Comparison of ENCODE assay signal across 8 cellular contexts in genomic region chr9:34454571-34455065, GRCh38. TPM values are rescaled to one million over a fixed set of nuclear protein-coding genes. Genes with fewer than 3 reads are reported as not detected.
DNase-seq lines count a peak whose midpoint lies in the region; TF ChIP-seq lines count a peak whose summit lies in the region.
"Had no signal": no experiment of that assay in that cellular context is flagged by ENCODE, and none has a peak within 500 bp of the region (broad histone marks: within the 10 kb centered on the region; RNA-seq: fewer than 3 reads in every experiment).

No MANE protein-coding gene starts in this region.

- peak; percentile 53 for DNase-seq in AG20443 (ENCODE audit: low spot score)
- peak; percentile 51 for DNase-seq in GM04503 (ENCODE audit: low read depth)
- peak; percentile 75 for DNase-seq in SK-MEL-5 (ENCODE audit: low read depth, low spot score)
- peak; percentile 80 for DNase-seq in iris pigment epithelial cell (ENCODE audit: low read depth)
- no peak for DNase-seq in NCI-H2029 (lab: John Stamatoyannopoulos, UW)
- no peak for DNase-seq in NCI-H187 treated with DMSO at 0.1 percent for 48 hours (lab: John Stamatoyannopoulos, UW)
- DNase-seq in Peyer's patch = no peak

- no peak for TF ChIP-seq POLR2A in Peyer's patch (IDR thresholded peaks at IDR 0.05)

- TF ChIP-seq CTCF in Peyer's patch (IDR thresholded peaks at IDR 0.05) = no peak

- H3K27ac ChIP-seq in Peyer's patch = no peak overlapping the region
- H3K27ac ChIP-seq: epithelial cell of prostate had no signal

- in situ Hi-C loops in SK-MEL-5 (cut with HindIII; ENCODE audit: low pct_unique_long_range_greater_than_20kb, low sequenced_read_pairs) = no loop called here

- no peaks in the 10 kb centered on the region for H3K27me3 ChIP-seq in Peyer's patch

- H3K4me1 ChIP-seq in Peyer's patch = peaks cover 0 to 14% (median 6%) of the 10 kb centered on the region in 4 donors

- no peaks in the 10 kb centered on the region for H3K36me3 ChIP-seq in Peyer's patch

- no peak overlapping the region for H3K4me3 ChIP-seq in Peyer's patch

- H3K9me3 ChIP-seq in Peyer's patch = no peaks in the 10 kb centered on the region

RNA-seq across cellular contexts. Expression of gene FAM219A, which starts 3.8 kb away (rescaled TPM):
- total RNA-seq in SK-MEL-5 (2014; rRNA removed; shearing (Covaris generic)) = 7.4 and 8.2 TPM in 2 replicates
- polyA plus RNA-seq in SK-MEL-5 (2015; cell fraction: cytosol; rRNA removed) = 21.0 and 22.6 TPM in 2 replicates
- polyA plus RNA-seq in SK-MEL-5 (2015; cell fraction: nucleus; rRNA removed) = 30.2 and 32.8 TPM in 2 replicates
- 10 to 100 TPM in 2 of 4 donors, 1 to 10 TPM in 2; 6.0 to 13.2 (median 9.5) TPM for total RNA-seq in Peyer's patch

RNA-seq across cellular contexts. Expression of gene DNAI1, which starts 4.0 kb away (rescaled TPM):
- total RNA-seq in SK-MEL-5 (2014; rRNA removed; shearing (Covaris generic)) = 0.45 and 0.77 TPM in 2 replicates
- 0.11 and 0.49 TPM in 2 replicates for polyA plus RNA-seq in SK-MEL-5 (2015; cell fraction: cytosol; rRNA removed)
- 4.9 and 5.0 TPM in 2 replicates for polyA plus RNA-seq in SK-MEL-5 (2015; cell fraction: nucleus; rRNA removed)
- total RNA-seq in Peyer's patch = not detected

Comparison
In these comparisons a context has a peak if more than half of its experiments do, and no peak if none do; other contexts are left out.
1. DNase-seq: peak in AG20443 (single experiment), GM04503 (single experiment), SK-MEL-5 (single experiment) and iris pigment epithelial cell (single experiment); none in NCI-H2029 (single experiment), NCI-H187 treated with DMSO at 0.1 percent for 48 hours (single experiment) and Peyer's patch (0 of 3).